Comparison of ENCODE assay signal across 24 cellular contexts in genomic region chr6:129444683-129445082, GRCh38.
"Had no signal": no experiment of that assay in that cellular context is flagged by ENCODE, and none has a peak within 500 bp of the region (broad histone marks: within the 10 kb centered on the region; RNA-seq: fewer than 3 reads in every experiment).

No MANE protein-coding gene starts in this region.

- ATAC-seq: gastrocnemius medialis; left lobe of liver; mucosa of descending colon; natural killer cell treated with Interleukin-12 subunit alpha and Interleukin-12 subunit beta and Interleukin-15 and Interleukin-18, amount 100 ng/mL, for 72 hours; pancreas; right lobe of liver; upper lobe of right lung had no signal

- H3K36me3 ChIP-seq: gastrocnemius medialis, neutrophil, pancreas, right lobe of liver, suprapubic skin, transverse colon, upper lobe of right lung, vagina had no signal

- H3K27me3 ChIP-seq: dorsolateral prefrontal cortex, gastrocnemius medialis, neutrophil, pancreas, right lobe of liver, suprapubic skin, transverse colon, upper lobe of right lung, vagina had no signal

- H3K4me3 Mint-ChIP-seq: mesothelial cell of epicardium; naive B cell; natural killer cell treated with Interleukin-12 subunit alpha and Interleukin-12 subunit beta and Interleukin-15 and Interleukin-18, amount 100 ng/mL, for 72 hours; neural crest cell had no signal

- DNase-seq: dorsolateral prefrontal cortex; effector CD4-positive, alpha-beta T cell; gastrocnemius medialis; head of caudate nucleus; mesenchymal stem cell; mucosa of descending colon; naive B cell; pancreas; retina; right lobe of liver; small intestine; stimulated activated CD4-positive, alpha-beta T cell treated with anti-CD3 and anti-CD28 coated beads, Interleukin-15, amount 100 ng/mL, for 24 hours; stimulated activated CD4-positive, alpha-beta T cell treated with anti-CD3 and anti-CD28 coated beads, Interleukin-4, amount 100 ng/mL, for 1 hour; stimulated activated CD8-positive, alpha-beta memory T cell treated with anti-CD3 and anti-CD28 coated beads, Interleukin-4, amount 100 ng/mL, for 48 hours; stimulated activated naive CD4-positive, alpha-beta T cell treated with Interleukin-2 at 50 U/mL for 16 hours; transverse colon; upper lobe of right lung had no signal

- H3K9me3 Mint-ChIP-seq: mesothelial cell of epicardium; natural killer cell treated with Interleukin-12 subunit alpha and Interleukin-12 subunit beta and Interleukin-15 and Interleukin-18, amount 100 ng/mL, for 72 hours; neural crest cell had no signal

- H3K36me3 Mint-ChIP-seq: naive B cell had no signal

- H3K4me3 ChIP-seq: dorsolateral prefrontal cortex, gastrocnemius medialis, mucosa of descending colon, pancreas, right lobe of liver, suprapubic skin, transverse colon, upper lobe of right lung, vagina had no signal

- H3K4me1 ChIP-seq: gastrocnemius medialis, pancreas, right lobe of liver, suprapubic skin, transverse colon, upper lobe of right lung had no signal

- H3K9me3 ChIP-seq: gastrocnemius medialis, mucosa of descending colon, neutrophil, pancreas, right lobe of liver, suprapubic skin, transverse colon, upper lobe of right lung, vagina had no signal

- H3K27ac ChIP-seq: dorsolateral prefrontal cortex, gastrocnemius medialis, neutrophil, pancreas, right lobe of liver, suprapubic skin, transverse colon, upper lobe of right lung, vagina had no signal

- H3K27ac Mint-ChIP-seq: mesothelial cell of epicardium had no signal
